13 cellular contexts compared by ENCODE assay signal in genomic region chr12:123475256-123475703, GRCh38. TPM values are rescaled to one million over a fixed set of nuclear protein-coding genes. Genes with fewer than 3 reads are reported as not detected.
DNase-seq lines count a peak whose midpoint lies in the region; ATAC-seq, FAIRE-seq and TF ChIP-seq lines count a peak whose summit lies in the region.
"Had no signal": no experiment of that assay in that cellular context is flagged by ENCODE, and none has a peak within 500 bp of the region (broad histone marks: within the 10 kb centered on the region; RNA-seq: fewer than 3 reads in every experiment).

No MANE protein-coding gene starts in this region.

- no peak overlapping the region for H3K23ac ChIP-seq in trophoblast cell (ENCODE audit: low read length)

- H2BK120ac ChIP-seq in trophoblast cell (ENCODE audit: insufficient read depth, low read length, poor library complexity): no peak overlapping the region

- H3K36me3 ChIP-seq in kidney (ENCODE audit: control insufficient read depth in 1 of 2, insufficient read depth in 2 of 2, low read length in 2 of 2) (peaks cover 14 to 17% of the 10 kb centered on the region in 2 donors), thymus (ENCODE audit: control insufficient read depth, insufficient read depth) (peaks cover 12% of the 10 kb centered on the region), trophoblast cell (ENCODE audit: control insufficient read depth in 1 of 2, insufficient read depth in 2 of 2, low read length in 2 of 2) (peaks cover 35 to 45% of the 10 kb centered on the region in 2 experiments)

- no peak for FAIRE-seq in kidney (lab: Jason Lieb, UNC)

- H2AK5ac ChIP-seq in trophoblast cell (ENCODE audit: low read length): no peak overlapping the region

- no peaks in the 10 kb centered on the region for H3K79me1 ChIP-seq in trophoblast cell (ENCODE audit: low read length)

- peak overlapping the region; percentile 85 for H3K4me3 Mint-ChIP-seq in activated naive CD4-positive, alpha-beta T cell treated with anti-CD3 and anti-CD28 coated beads, Interleukin-2, amount 50 U/mL, for 24 hours
- H3K4me3 Mint-ChIP-seq: dendritic cell treated with granulocyte-macrophage colony-stimulating factor and Interleukin-4, amounts not matched to agents 40 ng/mL and 50 ng/mL, for 4 days; GM23338 had no signal

- no peak for DNase-seq in activated naive CD4-positive, alpha-beta T cell treated with anti-CD3 and anti-CD28 coated beads, Interleukin-2, amount 50 U/mL, for 16 hours
- no peak for DNase-seq in activated naive CD4-positive, alpha-beta T cell treated with anti-CD3 and anti-CD28 coated beads, Interleukin-2, amount 50 U/mL, for 72 hours (ENCODE audit: low spot score in 2 of 2)
- no peak for DNase-seq in kidney
- no peak for DNase-seq in KG1 (lab: John Stamatoyannopoulos, UW)
- no peak for DNase-seq in trophoblast cell
- DNase-seq: activated CD4-positive, alpha-beta T cell treated with anti-CD3 and anti-CD28 coated beads for 1 hour; AML-193; SK-N-SH had no signal

- H2AFZ ChIP-seq in trophoblast cell (ENCODE audit: insufficient read depth, low read length, poor library complexity): no peak overlapping the region
- H2AFZ ChIP-seq: GM23338 had no signal

- peaks cover 13 to 18% of the 10 kb centered on the region in 2 donors for H3K4me1 ChIP-seq in kidney (ENCODE audit: control insufficient read depth in 1 of 2, insufficient read depth in 1 of 2, low read depth in 1 of 2, low read length in 2 of 2)
- H3K4me1 ChIP-seq in thymus (ENCODE audit: control insufficient read depth, insufficient read depth, low read length): no peaks in the 10 kb centered on the region
- H3K4me1 ChIP-seq in trophoblast cell (ENCODE audit: control insufficient read depth in 1 of 2, insufficient read depth in 2 of 2, low read length in 2 of 2): no peaks in the 10 kb centered on the region

- H3K14ac ChIP-seq in trophoblast cell (ENCODE audit: low read length): no peak overlapping the region

- H3K27me3 Mint-ChIP-seq in activated naive CD4-positive, alpha-beta T cell treated with anti-CD3 and anti-CD28 coated beads, Interleukin-2, amount 50 U/mL, for 24 hours: no peaks in the 10 kb centered on the region
- H3K27me3 Mint-ChIP-seq: dendritic cell treated with granulocyte-macrophage colony-stimulating factor and Interleukin-4, amounts not matched to agents 40 ng/mL and 50 ng/mL, for 4 days had no signal

- H3K4me2 ChIP-seq in trophoblast cell (ENCODE audit: low read length): no peak overlapping the region
- H3K4me2 ChIP-seq: GM23338, SK-N-SH had no signal

- no peak overlapping the region for H3K9ac ChIP-seq in kidney (ENCODE audit: low read length in 2 of 2)
- H3K9ac ChIP-seq in trophoblast cell (ENCODE audit: low read length): no peak overlapping the region
- H3K9ac ChIP-seq: SK-N-SH had no signal

- H3K4me1 Mint-ChIP-seq in activated naive CD4-positive, alpha-beta T cell treated with anti-CD3 and anti-CD28 coated beads, Interleukin-2, amount 50 U/mL, for 24 hours: peaks cover 41% of the 10 kb centered on the region
- H3K4me1 Mint-ChIP-seq: GM23338 had no signal

- no peaks in the 10 kb centered on the region for H3K79me2 ChIP-seq in trophoblast cell (ENCODE audit: control insufficient read depth, insufficient read depth, low read length, poor library complexity)

- H3K27ac ChIP-seq in kidney (ENCODE audit: low read depth in 2 of 2, low read length in 2 of 2) (peak overlapping the region; percentile 36 to 38), thymus (ENCODE audit: low read depth) (peak overlapping the region; percentile 21), trophoblast cell (ENCODE audit: low read depth, low read length) (no peak overlapping the region)

- WGBS in thymus: 95% methylated on average over 15 of the region's 15 CpGs
- no CpG with 5 or more reads among the region's 15 CpGs for WGBS in trophoblast cell (ENCODE audit: extremely low coverage, insufficient coverage, insufficient read length)

- no peak for TF ChIP-seq CTCF in kidney (IDR thresholded peaks at IDR 0.05; ENCODE audit: borderline replicate concordance, extremely low read depth, insufficient read depth)

- no peak overlapping the region for H3K4me3 ChIP-seq in kidney (ENCODE audit: low read length in 2 of 2)
- H3K4me3 ChIP-seq in thymus (ENCODE audit: low read length): no peak overlapping the region
- H3K4me3 ChIP-seq in trophoblast cell (ENCODE audit: low read depth, low read length): no peak overlapping the region
- H3K4me3 ChIP-seq: GM23338 had no signal

- no peak overlapping the region for H2BK5ac ChIP-seq in trophoblast cell (ENCODE audit: low read depth, low read length, poor library complexity)

- peak overlapping the region; percentile 97 for H3K27ac Mint-ChIP-seq in activated naive CD4-positive, alpha-beta T cell treated with anti-CD3 and anti-CD28 coated beads, Interleukin-2, amount 50 U/mL, for 24 hours
- peak overlapping the region; percentile 77 to 93 for H3K27ac Mint-ChIP-seq in activated naive CD4-positive, alpha-beta T cell treated with anti-CD3 and anti-CD28 coated beads, Interleukin-2, amount 50 U/mL, for 72 hours
- H3K27ac Mint-ChIP-seq: dendritic cell treated with granulocyte-macrophage colony-stimulating factor and Interleukin-4, amounts not matched to agents 40 ng/mL and 50 ng/mL, for 4 days; GM23338 had no signal

- no peak overlapping the region for H2BK12ac ChIP-seq in trophoblast cell (ENCODE audit: low read length)

- H3K27me3 ChIP-seq in thymus (ENCODE audit: control insufficient read depth, insufficient read depth) (no peaks in the 10 kb centered on the region), trophoblast cell (ENCODE audit: insufficient read depth, low read length) (no peaks in the 10 kb centered on the region)

- no peaks in the 10 kb centered on the region for H3K36me3 Mint-ChIP-seq in activated naive CD4-positive, alpha-beta T cell treated with anti-CD3 and anti-CD28 coated beads, Interleukin-2, amount 50 U/mL, for 24 hours
- H3K36me3 Mint-ChIP-seq in activated naive CD4-positive, alpha-beta T cell treated with anti-CD3 and anti-CD28 coated beads, Interleukin-2, amount 50 U/mL, for 72 hours: peaks cover 0 to 9% of the 10 kb centered on the region in 2 donors

- H4K8ac ChIP-seq in trophoblast cell (ENCODE audit: low read depth, low read length): no peak overlapping the region

- H4K12ac ChIP-seq in trophoblast cell (ENCODE audit: low read depth, low read length): no peak overlapping the region

- H4K91ac ChIP-seq in trophoblast cell (ENCODE audit: low read depth, low read length): no peak overlapping the region

- peak in 1 of 2 donors; percentile 7 for ATAC-seq in activated naive CD4-positive, alpha-beta T cell treated with anti-CD3 and anti-CD28 coated beads, Interleukin-2, amount 50 U/mL, for 72 hours
- ATAC-seq in HG03025 (IDR thresholded peaks at IDR 0.05; ENCODE audit: low FRiP score, unreplicated experiment): no peak
- ATAC-seq: GM23338 had no signal

- no peaks in the 10 kb centered on the region for H3K9me3 ChIP-seq in kidney (ENCODE audit: control insufficient read depth in 1 of 2, low read length in 2 of 2)
- no peaks in the 10 kb centered on the region for H3K9me3 ChIP-seq in thymus (ENCODE audit: control insufficient read depth)
- H3K9me3 ChIP-seq in trophoblast cell (ENCODE audit: insufficient read depth, low read depth, low read length): no peaks in the 10 kb centered on the region
- H3K9me3 ChIP-seq: SK-N-SH had no signal

- H3K9me3 Mint-ChIP-seq in activated naive CD4-positive, alpha-beta T cell treated with anti-CD3 and anti-CD28 coated beads, Interleukin-2, amount 50 U/mL, for 24 hours: no peaks in the 10 kb centered on the region
- no peaks in the 10 kb centered on the region for H3K9me3 Mint-ChIP-seq in activated naive CD4-positive, alpha-beta T cell treated with anti-CD3 and anti-CD28 coated beads, Interleukin-2, amount 50 U/mL, for 72 hours
- H3K9me3 Mint-ChIP-seq: dendritic cell treated with granulocyte-macrophage colony-stimulating factor and Interleukin-4, amounts not matched to agents 40 ng/mL and 50 ng/mL, for 4 days; GM23338 had no signal

- intact Hi-C loops in kidney (cut with DNase I): no loop called here

- no peak overlapping the region for H3K18ac ChIP-seq in trophoblast cell (ENCODE audit: low read length)

- H3K4ac ChIP-seq in trophoblast cell (ENCODE audit: low read depth, low read length): no peak overlapping the region

RNA-seq across cellular contexts. Expression of gene SNRNP35, which starts 17.3 kb away (rescaled TPM):
- 10 to 100 TPM; 20.9 to 26.4 TPM for total RNA-seq in activated naive CD4-positive, alpha-beta T cell treated with anti-CD3 and anti-CD28 coated beads, Interleukin-2, amount 50 U/mL, for 72 hours
- 23.6 TPM for total RNA-seq in kidney
- polyA plus RNA-seq in kidney (ENCODE audit: insufficient read depth, low read depth, low replicate concordance) (51.2 TPM), thymus (53.9 TPM)
- polyA plus RNA-seq in trophoblast cell (2013): 15.1 and 15.4 TPM in 2 replicates

RNA-seq across cellular contexts. Expression of gene RILPL2, which starts 38.8 kb away (rescaled TPM):
- total RNA-seq in activated naive CD4-positive, alpha-beta T cell treated with anti-CD3 and anti-CD28 coated beads, Interleukin-2, amount 50 U/mL, for 72 hours: 10 to 100 TPM in 1 of 2 donors, 1 to 10 TPM in 1; 8.6 to 11.2 TPM
- 8.0 TPM for total RNA-seq in kidney
- polyA plus RNA-seq in kidney (ENCODE audit: insufficient read depth, low read depth, low replicate concordance) (11.1 TPM), thymus (7.8 TPM)
- 4.1 and 4.7 TPM in 2 replicates for polyA plus RNA-seq in trophoblast cell (2013)

RNA-seq across cellular contexts. Expression of gene RILPL1, which starts 58.2 kb away (rescaled TPM):
- 1 to 10 TPM; 3.2 to 3.9 TPM for total RNA-seq in activated naive CD4-positive, alpha-beta T cell treated with anti-CD3 and anti-CD28 coated beads, Interleukin-2, amount 50 U/mL, for 72 hours
- 14.1 TPM for total RNA-seq in kidney
- polyA plus RNA-seq in kidney (ENCODE audit: insufficient read depth, low read depth, low replicate concordance) (19.0 TPM), thymus (11.8 TPM)
- 37.6 TPM in 2 replicates for polyA plus RNA-seq in trophoblast cell (2013)
